In the genomic region with DNA sequence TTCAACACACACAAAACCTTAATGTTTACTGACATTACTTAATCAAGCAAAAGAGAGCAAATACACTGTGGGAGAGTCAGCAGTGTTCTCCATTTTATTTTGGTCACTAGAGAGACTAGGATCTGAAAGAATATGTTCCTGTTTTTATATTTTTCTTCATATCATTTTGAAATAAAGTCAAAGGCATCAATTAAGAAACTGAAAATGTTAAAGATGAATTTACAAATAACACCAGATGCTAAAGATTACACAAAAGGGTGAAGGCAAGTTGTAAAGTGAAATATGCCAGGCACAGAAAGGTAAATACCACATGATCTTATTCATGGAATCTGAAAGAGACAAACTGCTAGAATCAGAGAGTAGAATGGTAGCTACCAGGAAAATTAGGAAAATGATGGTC, we compare ENCODE assay signal across 14 cellular contexts.
A peak's percentile ranks its signal among the peaks of the same experiment; 100 is the strongest.
DNase-seq lines count a peak whose midpoint lies in the region; ATAC-seq, FAIRE-seq and TF ChIP-seq lines count a peak whose summit lies in the region.
"Had no signal": no experiment of that assay in that cellular context is flagged by ENCODE, and none has a peak within 500 bp of the region (broad histone marks: within the 10 kb centered on the region; RNA-seq: fewer than 3 reads in every experiment).

No MANE protein-coding gene starts in this region.

- TF ChIP-seq CTCF in D721Med (IDR thresholded peaks at IDR 0.05; ENCODE audit: insufficient read depth, missing control alignments): no peak

- FAIRE-seq in D721Med (lab: Jason Lieb, UNC): peak; percentile 82

- DNase-seq in D721Med (ENCODE audit: insufficient read length, low spot score) (no peak), NCI-H146 (lab: John Stamatoyannopoulos, UW) (peak; percentile 85), NCI-H748 treated with DMSO at 0.1 percent for 48 hours (lab: John Stamatoyannopoulos, UW) (peak; percentile 87), cerebellar cortex (ENCODE audit: low spot score) (peak; percentile 64), NCI-H524 treated with DMSO at 0.1 percent for 48 hours (lab: John Stamatoyannopoulos, UW) (no peak), H4 (ENCODE audit: low spot score) (no peak)
- DNase-seq: GOT3, NCI-H1048, NCI-H2107, NCI-H226, NCI-H526 treated with DMSO at 0.1 percent for 48 hours, SHP77 treated with DMSO at 0.1 percent for 48 hours, T-helper 17 cell had no signal

- no peak for ATAC-seq in SK-N-SH treated with all-trans-retinoic acid at 6 μM for 48 hours
- ATAC-seq: T-helper 17 cell had no signal

TF ChIP-seq in SK-N-SH treated with all-trans-retinoic acid at 6 μM for 48 hours, 23 proteins besides CTCF, POLR2A, EP300 and RAD21:
- no peak for TF ChIP-seq CSRNP3 (CRISPR knock-in tag; IDR thresholded peaks at IDR 0.05)
- TF ChIP-seq GLIS3 (CRISPR knock-in tag; IDR thresholded peaks at IDR 0.05): no peak
- TF ChIP-seq ZFP30 (CRISPR knock-in tag; IDR thresholded peaks at IDR 0.05): no peak

Comparison
In these comparisons a context has a peak if more than half of its experiments do, and no peak if none do; other contexts are left out.
1. DNase-seq: peak in NCI-H146 (single experiment), NCI-H748 treated with DMSO at 0.1 percent for 48 hours (single experiment) and cerebellar cortex (single experiment); none in D721Med (single experiment), NCI-H524 treated with DMSO at 0.1 percent for 48 hours (single experiment) and H4 (single experiment).